Comparison of ENCODE assay signal across 1 cellular context in the genomic region with DNA sequence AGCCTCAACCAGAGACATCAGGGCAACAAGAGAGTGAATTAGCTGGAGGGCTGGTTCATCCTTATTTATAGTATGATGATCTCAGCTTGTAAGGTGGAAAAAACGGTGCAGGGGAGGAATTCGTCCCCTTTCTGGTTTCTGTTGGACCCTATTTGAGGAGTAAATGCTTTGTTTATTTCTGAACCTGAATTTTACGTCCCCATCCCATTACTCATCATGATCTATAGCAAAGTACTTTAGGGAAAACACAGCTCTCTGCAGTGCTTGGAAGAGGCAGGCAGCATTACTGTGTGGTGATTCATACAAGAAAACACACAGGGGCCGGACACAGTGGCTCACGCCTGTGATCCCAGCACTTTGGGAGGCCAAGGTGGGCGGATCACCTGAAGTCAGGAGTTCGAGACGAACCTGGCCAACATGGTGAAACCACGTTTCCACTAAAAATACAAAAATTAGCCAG.
TF ChIP-seq lines count a peak whose summit lies in the region.

No MANE protein-coding gene starts in this region.

TF ChIP-seq in HepG2, 621 proteins besides CTCF, POLR2A, EP300 and RAD21:
- no peak for TF ChIP-seq ZNF235 (CRISPR knock-in tag; IDR thresholded peaks at IDR 0.05; ENCODE audit: borderline replicate concordance)
- TF ChIP-seq, protein P1, sequence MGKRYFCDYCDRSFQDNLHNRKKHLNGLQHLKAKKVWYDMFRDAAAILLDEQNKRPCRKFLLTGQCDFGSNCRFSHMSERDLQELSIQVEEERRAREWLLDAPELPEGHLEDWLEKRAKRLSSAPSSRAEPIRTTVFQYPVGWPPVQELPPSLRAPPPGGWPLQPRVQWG (CRISPR knock-in tag; IDR thresholded peaks at IDR 0.05; ENCODE audit: borderline replicate concordance, low read depth): no peak
- peak; percentile 5; the same call in 1 of the 2 replicates for TF ChIP-seq STAG1 (CRISPR knock-in tag; IDR thresholded peaks at IDR 0.05)
- no peak for TF ChIP-seq KMT2B (CRISPR knock-in tag; IDR thresholded peaks at IDR 0.05)
- TF ChIP-seq SALL1 (CRISPR knock-in tag; IDR thresholded peaks at IDR 0.05): 0 out of 2 replicates have a peak, but pooled peaks have one; percentile 31
- no peak for TF ChIP-seq ZNF20 (CRISPR knock-in tag; IDR thresholded peaks at IDR 0.05)
- peak; percentile 86 for TF ChIP-seq FOSL2 (CRISPR knock-in tag; IDR thresholded peaks at IDR 0.05)
- TF ChIP-seq, protein P2, sequence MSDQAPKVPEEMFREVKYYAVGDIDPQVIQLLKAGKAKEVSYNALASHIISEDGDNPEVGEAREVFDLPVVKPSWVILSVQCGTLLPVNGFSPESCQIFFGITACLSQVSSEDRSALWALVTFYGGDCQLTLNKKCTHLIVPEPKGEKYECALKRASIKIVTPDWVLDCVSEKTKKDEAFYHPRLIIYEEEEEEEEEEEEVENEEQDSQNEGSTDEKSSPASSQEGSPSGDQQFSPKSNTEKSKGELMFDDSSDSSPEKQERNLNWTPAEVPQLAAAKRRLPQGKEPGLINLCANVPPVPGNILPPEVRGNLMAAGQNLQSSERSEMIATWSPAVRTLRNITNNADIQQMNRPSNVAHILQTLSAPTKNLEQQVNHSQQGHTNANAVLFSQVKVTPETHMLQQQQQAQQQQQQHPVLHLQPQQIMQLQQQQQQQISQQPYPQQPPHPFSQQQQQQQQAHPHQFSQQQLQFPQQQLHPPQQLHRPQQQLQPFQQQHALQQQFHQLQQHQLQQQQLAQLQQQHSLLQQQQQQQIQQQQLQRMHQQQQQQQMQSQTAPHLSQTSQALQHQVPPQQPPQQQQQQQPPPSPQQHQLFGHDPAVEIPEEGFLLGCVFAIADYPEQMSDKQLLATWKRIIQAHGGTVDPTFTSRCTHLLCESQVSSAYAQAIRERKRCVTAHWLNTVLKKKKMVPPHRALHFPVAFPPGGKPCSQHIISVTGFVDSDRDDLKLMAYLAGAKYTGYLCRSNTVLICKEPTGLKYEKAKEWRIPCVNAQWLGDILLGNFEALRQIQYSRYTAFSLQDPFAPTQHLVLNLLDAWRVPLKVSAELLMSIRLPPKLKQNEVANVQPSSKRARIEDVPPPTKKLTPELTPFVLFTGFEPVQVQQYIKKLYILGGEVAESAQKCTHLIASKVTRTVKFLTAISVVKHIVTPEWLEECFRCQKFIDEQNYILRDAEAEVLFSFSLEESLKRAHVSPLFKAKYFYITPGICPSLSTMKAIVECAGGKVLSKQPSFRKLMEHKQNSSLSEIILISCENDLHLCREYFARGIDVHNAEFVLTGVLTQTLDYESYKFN (CRISPR knock-in tag; conservative IDR thresholded peaks at IDR 0.05): no peak; the same call in 1 of the 2 replicates
- TF ChIP-seq, protein P3, sequence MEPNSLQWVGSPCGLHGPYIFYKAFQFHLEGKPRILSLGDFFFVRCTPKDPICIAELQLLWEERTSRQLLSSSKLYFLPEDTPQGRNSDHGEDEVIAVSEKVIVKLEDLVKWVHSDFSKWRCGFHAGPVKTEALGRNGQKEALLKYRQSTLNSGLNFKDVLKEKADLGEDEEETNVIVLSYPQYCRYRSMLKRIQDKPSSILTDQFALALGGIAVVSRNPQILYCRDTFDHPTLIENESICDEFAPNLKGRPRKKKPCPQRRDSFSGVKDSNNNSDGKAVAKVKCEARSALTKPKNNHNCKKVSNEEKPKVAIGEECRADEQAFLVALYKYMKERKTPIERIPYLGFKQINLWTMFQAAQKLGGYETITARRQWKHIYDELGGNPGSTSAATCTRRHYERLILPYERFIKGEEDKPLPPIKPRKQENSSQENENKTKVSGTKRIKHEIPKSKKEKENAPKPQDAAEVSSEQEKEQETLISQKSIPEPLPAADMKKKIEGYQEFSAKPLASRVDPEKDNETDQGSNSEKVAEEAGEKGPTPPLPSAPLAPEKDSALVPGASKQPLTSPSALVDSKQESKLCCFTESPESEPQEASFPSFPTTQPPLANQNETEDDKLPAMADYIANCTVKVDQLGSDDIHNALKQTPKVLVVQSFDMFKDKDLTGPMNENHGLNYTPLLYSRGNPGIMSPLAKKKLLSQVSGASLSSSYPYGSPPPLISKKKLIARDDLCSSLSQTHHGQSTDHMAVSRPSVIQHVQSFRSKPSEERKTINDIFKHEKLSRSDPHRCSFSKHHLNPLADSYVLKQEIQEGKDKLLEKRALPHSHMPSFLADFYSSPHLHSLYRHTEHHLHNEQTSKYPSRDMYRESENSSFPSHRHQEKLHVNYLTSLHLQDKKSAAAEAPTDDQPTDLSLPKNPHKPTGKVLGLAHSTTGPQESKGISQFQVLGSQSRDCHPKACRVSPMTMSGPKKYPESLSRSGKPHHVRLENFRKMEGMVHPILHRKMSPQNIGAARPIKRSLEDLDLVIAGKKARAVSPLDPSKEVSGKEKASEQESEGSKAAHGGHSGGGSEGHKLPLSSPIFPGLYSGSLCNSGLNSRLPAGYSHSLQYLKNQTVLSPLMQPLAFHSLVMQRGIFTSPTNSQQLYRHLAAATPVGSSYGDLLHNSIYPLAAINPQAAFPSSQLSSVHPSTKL (CRISPR knock-in tag; IDR thresholded peaks at IDR 0.05): peak; percentile 38; the same call in 1 of the 2 replicates
- TF ChIP-seq SMAD9 (CRISPR knock-in tag; IDR thresholded peaks at IDR 0.05): no peak
- no peak for TF ChIP-seq NFKBIZ (CRISPR knock-in tag; IDR thresholded peaks at IDR 0.05)
- 0 out of 2 replicates have a peak, but pooled peaks have one; percentile 21 for TF ChIP-seq POGZ (CRISPR knock-in tag; IDR thresholded peaks at IDR 0.05)
- no peak for TF ChIP-seq GMEB2 (CRISPR knock-in tag; IDR thresholded peaks at IDR 0.05; ENCODE audit: low read depth)
- no peak for TF ChIP-seq PRDM4 (CRISPR knock-in tag; IDR thresholded peaks at IDR 0.05; ENCODE audit: borderline replicate concordance)
- TF ChIP-seq ZNF746 (CRISPR knock-in tag; IDR thresholded peaks at IDR 0.05): no peak
- TF ChIP-seq TEAD3 (CRISPR knock-in tag; optimal IDR thresholded peaks at IDR 0.05; ENCODE audit: borderline replicate concordance): peak; percentile 43
- no peak for TF ChIP-seq ZNF572 (CRISPR knock-in tag; IDR thresholded peaks at IDR 0.05)
- TF ChIP-seq ADNP (CRISPR knock-in tag; IDR thresholded peaks at IDR 0.05): peak; percentile 26; the same call in 1 of the 2 replicates
- TF ChIP-seq JUND (CRISPR knock-in tag; IDR thresholded peaks at IDR 0.05): 0 out of 2 replicates have a peak, but pooled peaks have one; percentile 40
- TF ChIP-seq SRSF1 (optimal IDR thresholded peaks at IDR 0.05; ENCODE audit: low read depth, low read length): no peak
- no peak for TF ChIP-seq LCORL (IDR thresholded peaks at IDR 0.05)
- TF ChIP-seq LCORL (CRISPR knock-in tag; IDR thresholded peaks at IDR 0.05): peak; percentile 29; the same call in 1 of the 2 replicates
- no peak for TF ChIP-seq TCF7 (IDR thresholded peaks at IDR 0.05; ENCODE audit: low read depth)
- TF ChIP-seq TFDP2 (CRISPR knock-in tag; IDR thresholded peaks at IDR 0.05): no peak
- peak; percentile 54; the same call in 1 of the 2 replicates for TF ChIP-seq ZMYM3 (CRISPR knock-in tag; IDR thresholded peaks at IDR 0.05)
- TF ChIP-seq ZC3H13 (CRISPR knock-in tag; IDR thresholded peaks at IDR 0.05): no peak
- TF ChIP-seq, protein P4, sequence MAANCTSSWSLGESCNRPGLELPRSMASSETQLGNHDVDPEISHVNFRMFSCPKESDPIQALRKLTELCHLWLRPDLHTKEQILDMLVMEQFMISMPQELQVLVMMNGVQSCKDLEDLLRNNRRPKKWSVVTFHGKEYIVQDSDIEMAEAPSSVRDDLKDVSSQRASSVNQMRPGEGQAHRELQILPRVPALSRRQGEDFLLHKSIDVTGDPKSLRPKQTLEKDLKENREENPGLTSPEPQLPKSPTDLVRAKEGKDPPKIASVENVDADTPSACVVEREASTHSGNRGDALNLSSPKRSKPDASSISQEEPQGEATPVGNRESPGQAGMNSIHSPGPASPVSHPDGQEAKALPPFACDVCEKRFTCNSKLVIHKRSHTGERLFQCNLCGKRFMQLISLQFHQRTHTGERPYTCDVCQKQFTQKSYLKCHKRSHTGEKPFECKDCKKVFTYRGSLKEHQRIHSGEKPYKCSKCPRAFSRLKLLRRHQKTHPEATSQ (CRISPR knock-in tag; IDR thresholded peaks at IDR 0.05; ENCODE audit: borderline replicate concordance): no peak
- TF ChIP-seq HCFC1 (IDR thresholded peaks at IDR 0.05; ENCODE audit: low read depth, low read length): no peak
- no peak for TF ChIP-seq ZNF17 (CRISPR knock-in tag; IDR thresholded peaks at IDR 0.05)
- no peak for TF ChIP-seq ZNF468 (CRISPR knock-in tag; IDR thresholded peaks at IDR 0.05)
- TF ChIP-seq MTA3 (CRISPR knock-in tag; IDR thresholded peaks at IDR 0.05): no peak
- peak; percentile 52; the same call in 1 of the 2 replicates for TF ChIP-seq ZMYM2 (CRISPR knock-in tag; IDR thresholded peaks at IDR 0.05)
- 0 out of 2 replicates have a peak, but pooled peaks have one; percentile 44 for TF ChIP-seq FOSL1 (CRISPR knock-in tag; IDR thresholded peaks at IDR 0.05; ENCODE audit: borderline replicate concordance)
- TF ChIP-seq ZNF430 (CRISPR knock-in tag; IDR thresholded peaks at IDR 0.05): no peak
- TF ChIP-seq CHCHD3 (CRISPR knock-in tag; IDR thresholded peaks at IDR 0.05): no peak
